ENCODE assay signal across 30 cellular contexts in genomic region chr17:79408251-79408650, GRCh38.
"Had no signal": no experiment of that assay in that cellular context is flagged by ENCODE, and none has a peak within 500 bp of the region (broad histone marks: within the 10 kb centered on the region; RNA-seq: fewer than 3 reads in every experiment).

No MANE protein-coding gene starts in this region.

- H3K4me3 Mint-ChIP-seq: activated CD4-positive, alpha-beta memory T cell treated with anti-CD3 and anti-CD28 coated beads for 36 hours; activated CD4-positive, alpha-beta T cell treated with anti-CD3 and anti-CD28 coated beads for 36 hours; activated CD4-positive, alpha-beta T cell treated with anti-CD3 and anti-CD28 coated beads, Interleukin-2, amount 10 ng/mL, durations not matched to agents 24 days and 14 days; activated CD8-positive, alpha-beta memory T cell treated with anti-CD3 and anti-CD28 coated beads, Interleukin-2, amount 10 ng/mL, durations not matched to agents 7 days and 5 days; activated CD8-positive, alpha-beta T cell treated with anti-CD3 and anti-CD28 coated beads, Interleukin-2, amount 10 ng/mL, durations not matched to agents 7 days and 5 days; activated naive CD4-positive, alpha-beta T cell treated with anti-CD3 and anti-CD28 coated beads for 36 hours; activated naive CD4-positive, alpha-beta T cell treated with anti-CD3 and anti-CD28 coated beads, Interleukin-2, amount 50 U/mL, for 24 hours; activated naive CD8-positive, alpha-beta T cell treated with anti-CD3 and anti-CD28 coated beads for 36 hours; activated naive CD8-positive, alpha-beta T cell treated with anti-CD3 and anti-CD28 coated beads, Interleukin-2, amount 50 U/mL, for 24 hours; activated T-helper 1 cell treated with anti-CD3 and anti-CD28 coated beads, Interleukin-12 subunit alpha, Interleukin-12 subunit beta, Interleukin-2, Interleukin-4 antibody, amounts not matched to agents 30 ng/mL and 10 ng/mL and 1 ng/mL, durations not matched to agents 14 hours and 24 hours and 36 hours; dendritic cell treated with granulocyte-macrophage colony-stimulating factor and Interleukin-4, amounts not matched to agents 40 ng/mL and 50 ng/mL, for 4 days; endodermal cell had no signal

- ATAC-seq: activated CD4-positive, alpha-beta T cell treated with anti-CD3 and anti-CD28 coated beads for 36 hours; activated CD8-positive, alpha-beta memory T cell treated with anti-CD3 and anti-CD28 coated beads, Interleukin-2, amount 10 ng/mL, durations not matched to agents 7 days and 5 days; activated CD8-positive, alpha-beta T cell treated with anti-CD3 and anti-CD28 coated beads, Interleukin-2, amount 10 ng/mL, durations not matched to agents 7 days and 5 days; activated naive CD8-positive, alpha-beta T cell treated with anti-CD3 and anti-CD28 coated beads, Interleukin-2, amount 50 U/mL, for 24 hours; body of pancreas; esophagus mucosa had no signal

- H3K9me3 ChIP-seq: adrenal gland, body of pancreas had no signal

- H3K27me3 ChIP-seq: adrenal gland had no signal

- H3K9me3 Mint-ChIP-seq: activated CD4-positive, alpha-beta memory T cell treated with anti-CD3 and anti-CD28 coated beads for 36 hours; activated CD4-positive, alpha-beta T cell treated with anti-CD3 and anti-CD28 coated beads, Interleukin-2, amount 10 ng/mL, durations not matched to agents 24 days and 14 days; activated naive CD4-positive, alpha-beta T cell treated with anti-CD3 and anti-CD28 coated beads for 36 hours; activated naive CD4-positive, alpha-beta T cell treated with anti-CD3 and anti-CD28 coated beads, Interleukin-2, amount 50 U/mL, for 24 hours; activated naive CD8-positive, alpha-beta T cell treated with anti-CD3 and anti-CD28 coated beads for 36 hours; activated naive CD8-positive, alpha-beta T cell treated with anti-CD3 and anti-CD28 coated beads, Interleukin-2, amount 50 U/mL, for 24 hours; activated T-helper 1 cell treated with anti-CD3 and anti-CD28 coated beads, Interleukin-12 subunit alpha, Interleukin-12 subunit beta, Interleukin-2, Interleukin-4 antibody, amounts not matched to agents 30 ng/mL and 10 ng/mL and 1 ng/mL, durations not matched to agents 14 hours and 24 hours and 36 hours; activated T-helper 2 cell treated with anti-CD3 and anti-CD28 coated beads, Interferon-gamma antibody, Interleukin-2, Interleukin-4, amounts not matched to agents 10 μg/mL and 5 μg/mL and 100 μg/mL, durations not matched to agents 14 hours and 24 hours and 36 hours; dendritic cell treated with granulocyte-macrophage colony-stimulating factor and Interleukin-4, amounts not matched to agents 40 ng/mL and 50 ng/mL, for 4 days; endodermal cell had no signal

- H3K36me3 Mint-ChIP-seq: activated CD4-positive, alpha-beta memory T cell treated with anti-CD3 and anti-CD28 coated beads for 36 hours; activated CD8-positive, alpha-beta memory T cell treated with anti-CD3 and anti-CD28 coated beads, Interleukin-2, amount 10 ng/mL, durations not matched to agents 7 days and 5 days; activated naive CD4-positive, alpha-beta T cell treated with anti-CD3 and anti-CD28 coated beads, Interleukin-2, amount 50 U/mL, for 24 hours; activated naive CD8-positive, alpha-beta T cell treated with anti-CD3 and anti-CD28 coated beads for 36 hours had no signal

- H3K27ac ChIP-seq: adrenal gland, body of pancreas, coronary artery had no signal

- H3K36me3 ChIP-seq: adrenal gland had no signal

- H3K4me1 ChIP-seq: adrenal gland had no signal

- DNase-seq: activated CD4-positive, alpha-beta memory T cell treated with anti-CD3 and anti-CD28 coated beads for 36 hours; activated CD4-positive, alpha-beta T cell treated with anti-CD3 and anti-CD28 coated beads for 36 hours; activated CD4-positive, alpha-beta T cell treated with anti-CD3 and anti-CD28 coated beads, Interleukin-2, amount 10 ng/mL, durations not matched to agents 24 days and 14 days; activated CD4-positive, CD25-positive, alpha-beta regulatory T cell; activated CD4-positive, CD25-positive, alpha-beta regulatory T cell treated with anti-CD3 and anti-CD28 coated beads, Interleukin-2, amount 50 U/mL, for 72 hours; activated CD8-positive, alpha-beta memory T cell treated with anti-CD3 and anti-CD28 coated beads, Interleukin-2, amount 10 ng/mL, durations not matched to agents 7 days and 5 days; activated CD8-positive, alpha-beta memory T cell treated with anti-CD3 and anti-CD28 coated beads, Interleukin-2, amount 50 U/mL, for 4 hours; activated CD8-positive, alpha-beta T cell treated with anti-CD3 and anti-CD28 coated beads, Interleukin-2, amount 10 ng/mL, durations not matched to agents 7 days and 5 days; activated effector memory CD4-positive, alpha-beta T cell treated with anti-CD3 and anti-CD28 coated beads, Interleukin-2, amount 50 U/mL, for 16 hours; activated naive CD4-positive, alpha-beta T cell treated with anti-CD3 and anti-CD28 coated beads for 36 hours; activated naive CD8-positive, alpha-beta T cell treated with anti-CD3 and anti-CD28 coated beads for 36 hours; activated naive CD8-positive, alpha-beta T cell treated with anti-CD3 and anti-CD28 coated beads, Interleukin-2, amount 50 U/mL, for 24 hours; activated T-cell treated with anti-CD3 and anti-CD28 coated beads, Interleukin-2, amount 50 U/mL, for 1 hour; activated T-cell treated with anti-CD3 and anti-CD28 coated beads, Interleukin-2, amount 50 U/mL, for 48 hours; adrenal gland; amygdala; aorta; body of pancreas; effector memory CD4-positive, alpha-beta T cell; endodermal cell; foreskin fibroblast; head of caudate nucleus; T-helper 2 cell had no signal

- H3K4me1 Mint-ChIP-seq: activated CD4-positive, alpha-beta T cell treated with anti-CD3 and anti-CD28 coated beads for 36 hours; activated CD4-positive, alpha-beta T cell treated with anti-CD3 and anti-CD28 coated beads, Interleukin-2, amount 10 ng/mL, durations not matched to agents 24 days and 14 days; activated CD8-positive, alpha-beta memory T cell treated with anti-CD3 and anti-CD28 coated beads, Interleukin-2, amount 10 ng/mL, durations not matched to agents 7 days and 5 days; activated naive CD4-positive, alpha-beta T cell treated with anti-CD3 and anti-CD28 coated beads, Interleukin-2, amount 50 U/mL, for 24 hours; activated naive CD8-positive, alpha-beta T cell treated with anti-CD3 and anti-CD28 coated beads for 36 hours; activated naive CD8-positive, alpha-beta T cell treated with anti-CD3 and anti-CD28 coated beads, Interleukin-2, amount 50 U/mL, for 24 hours had no signal

- H3K4me3 ChIP-seq: adrenal gland, body of pancreas, coronary artery, dorsolateral prefrontal cortex had no signal

- H3K27ac Mint-ChIP-seq: activated CD4-positive, alpha-beta memory T cell treated with anti-CD3 and anti-CD28 coated beads for 36 hours; activated CD4-positive, alpha-beta T cell treated with anti-CD3 and anti-CD28 coated beads for 36 hours; activated CD4-positive, alpha-beta T cell treated with anti-CD3 and anti-CD28 coated beads, Interleukin-2, amount 10 ng/mL, durations not matched to agents 24 days and 14 days; activated CD8-positive, alpha-beta memory T cell treated with anti-CD3 and anti-CD28 coated beads, Interleukin-2, amount 10 ng/mL, durations not matched to agents 7 days and 5 days; activated CD8-positive, alpha-beta T cell treated with anti-CD3 and anti-CD28 coated beads, Interleukin-2, amount 10 ng/mL, durations not matched to agents 7 days and 5 days; activated naive CD4-positive, alpha-beta T cell treated with anti-CD3 and anti-CD28 coated beads for 36 hours; activated naive CD4-positive, alpha-beta T cell treated with anti-CD3 and anti-CD28 coated beads, Interleukin-2, amount 50 U/mL, for 24 hours; activated naive CD8-positive, alpha-beta T cell treated with anti-CD3 and anti-CD28 coated beads for 36 hours; activated naive CD8-positive, alpha-beta T cell treated with anti-CD3 and anti-CD28 coated beads, Interleukin-2, amount 50 U/mL, for 24 hours; activated T-helper 1 cell treated with anti-CD3 and anti-CD28 coated beads, Interleukin-12 subunit alpha, Interleukin-12 subunit beta, Interleukin-2, Interleukin-4 antibody, amounts not matched to agents 30 ng/mL and 10 ng/mL and 1 ng/mL, durations not matched to agents 14 hours and 24 hours and 36 hours; activated T-helper 2 cell treated with anti-CD3 and anti-CD28 coated beads, Interferon-gamma antibody, Interleukin-2, Interleukin-4, amounts not matched to agents 10 μg/mL and 5 μg/mL and 100 μg/mL, durations not matched to agents 14 hours and 24 hours and 36 hours; dendritic cell treated with granulocyte-macrophage colony-stimulating factor and Interleukin-4, amounts not matched to agents 40 ng/mL and 50 ng/mL, for 4 days; endodermal cell had no signal
